Comparison of ENCODE assay signal across 24 cellular contexts in genomic region chr7:126799541-126799940, GRCh38.
DNase-seq lines count a peak whose midpoint lies in the region; FAIRE-seq and TF ChIP-seq lines count a peak whose summit lies in the region.
"Had no signal": no experiment of that assay in that cellular context is flagged by ENCODE, and none has a peak within 500 bp of the region (broad histone marks: within the 10 kb centered on the region; RNA-seq: fewer than 3 reads in every experiment).

No MANE protein-coding gene starts in this region.

- H4K12ac ChIP-seq in trophoblast cell (ENCODE audit: low read depth, low read length): no peak overlapping the region

- no peak overlapping the region for H3K18ac ChIP-seq in trophoblast cell (ENCODE audit: low read length)

- TF ChIP-seq CTCF in bronchial epithelial cell (IDR thresholded peaks at IDR 0.05; ENCODE audit: insufficient read depth, low read length, severe bottlenecking) (no peak), epithelial cell of esophagus (IDR thresholded peaks at IDR 0.05; ENCODE audit: insufficient read depth, low read depth, low read length, missing control alignments) (no peak)

- H3K36me3 ChIP-seq in bronchial epithelial cell (ENCODE audit: control insufficient read depth, insufficient read depth, low read length) (no peaks in the 10 kb centered on the region), trophoblast cell (ENCODE audit: control insufficient read depth in 1 of 2, insufficient read depth in 2 of 2, low read length in 2 of 2) (no peaks in the 10 kb centered on the region)
- H3K36me3 ChIP-seq: BE2C, BLaER1 had no signal

- H4K8ac ChIP-seq in trophoblast cell (ENCODE audit: low read depth, low read length): no peak overlapping the region

- DNase-seq in bronchial epithelial cell (ENCODE audit: low read depth) (peak; percentile 27), epithelial cell of esophagus (ENCODE audit: low read depth) (peak; percentile 10), trophoblast cell (peak; percentile 18 to 67), NAMALWA (ENCODE audit: low spot score) (no peak), NCI-H226 (no peak)
- DNase-seq: 8988T; ACHN; BE2C; C1 segment of cervical spinal cord; CD4-positive, alpha-beta memory T cell; CD4-positive, CD25-positive, alpha-beta regulatory T cell; CD8-positive, alpha-beta memory T cell; COR-L47; DMS 273 treated with DMSO at 0.1 percent for 48 hours; DMS153; DMS53; DMS79; DND-41; EL; GDM1 had no signal

- H3K79me2 ChIP-seq in trophoblast cell (ENCODE audit: control insufficient read depth, insufficient read depth, low read length, poor library complexity): no peaks in the 10 kb centered on the region

- H3K9me3 ChIP-seq in trophoblast cell (ENCODE audit: insufficient read depth, low read depth, low read length): no peaks in the 10 kb centered on the region
- H3K9me3 ChIP-seq: BE2C, BLaER1 had no signal

- no peak overlapping the region for H2BK120ac ChIP-seq in trophoblast cell (ENCODE audit: insufficient read depth, low read length, poor library complexity)

- FAIRE-seq in bronchial epithelial cell (lab: Jason Lieb, UNC): no peak
- FAIRE-seq: A204.1, GM12878, GM12892 had no signal

- no peak overlapping the region for H2AFZ ChIP-seq in trophoblast cell (ENCODE audit: insufficient read depth, low read length, poor library complexity)

- H2AK5ac ChIP-seq in trophoblast cell (ENCODE audit: low read length): no peak overlapping the region

- H3K27ac ChIP-seq in trophoblast cell (ENCODE audit: low read depth, low read length): no peak overlapping the region
- H3K27ac ChIP-seq: BLaER1 had no signal

- H3K23ac ChIP-seq in trophoblast cell (ENCODE audit: low read length): no peak overlapping the region

- H3K4me3 ChIP-seq in bronchial epithelial cell (ENCODE audit: low read depth, low read length) (no peak overlapping the region), epithelial cell of esophagus (ENCODE audit: low read length) (no peak overlapping the region), trophoblast cell (ENCODE audit: low read depth, low read length) (no peak overlapping the region)
- H3K4me3 ChIP-seq: BLaER1, GM12878 had no signal

- no peak overlapping the region for H3K14ac ChIP-seq in trophoblast cell (ENCODE audit: low read length)

- H3K4ac ChIP-seq in trophoblast cell (ENCODE audit: low read depth, low read length): no peak overlapping the region

- H3K4me1 ChIP-seq in trophoblast cell (ENCODE audit: control insufficient read depth in 1 of 2, insufficient read depth in 2 of 2, low read length in 2 of 2): no peaks in the 10 kb centered on the region
- H3K4me1 ChIP-seq: BLaER1 had no signal

- no peak overlapping the region for H3K4me2 ChIP-seq in trophoblast cell (ENCODE audit: low read length)
- H3K4me2 ChIP-seq: BLaER1 had no signal

- H2BK5ac ChIP-seq in trophoblast cell (ENCODE audit: low read depth, low read length, poor library complexity): no peak overlapping the region

- H3K9ac ChIP-seq in trophoblast cell (ENCODE audit: low read length): no peak overlapping the region
- H3K9ac ChIP-seq: BLaER1 had no signal

- no peak overlapping the region for H2BK12ac ChIP-seq in trophoblast cell (ENCODE audit: low read length)

- H3K79me1 ChIP-seq in trophoblast cell (ENCODE audit: low read length): no peaks in the 10 kb centered on the region

- H4K91ac ChIP-seq in trophoblast cell (ENCODE audit: low read depth, low read length): no peak overlapping the region

- no CpG with 5 or more reads among the region's 1 CpG for WGBS in trophoblast cell (ENCODE audit: extremely low coverage, insufficient coverage, insufficient read length)

- H3K27me3 ChIP-seq in bronchial epithelial cell (ENCODE audit: control insufficient read depth, insufficient read depth, low read length) (no peaks in the 10 kb centered on the region), trophoblast cell (ENCODE audit: insufficient read depth, low read length) (no peaks in the 10 kb centered on the region)
- H3K27me3 ChIP-seq: BE2C, BLaER1 had no signal

Comparison
In these comparisons a context has a peak if more than half of its experiments do, and no peak if none do; other contexts are left out.
1. DNase-seq: peak in bronchial epithelial cell (single experiment), epithelial cell of esophagus (single experiment) and trophoblast cell (2 of 2); none in NAMALWA (single experiment) and NCI-H226 (single experiment).